1 cellular context compared by ENCODE assay signal in the genomic region with DNA sequence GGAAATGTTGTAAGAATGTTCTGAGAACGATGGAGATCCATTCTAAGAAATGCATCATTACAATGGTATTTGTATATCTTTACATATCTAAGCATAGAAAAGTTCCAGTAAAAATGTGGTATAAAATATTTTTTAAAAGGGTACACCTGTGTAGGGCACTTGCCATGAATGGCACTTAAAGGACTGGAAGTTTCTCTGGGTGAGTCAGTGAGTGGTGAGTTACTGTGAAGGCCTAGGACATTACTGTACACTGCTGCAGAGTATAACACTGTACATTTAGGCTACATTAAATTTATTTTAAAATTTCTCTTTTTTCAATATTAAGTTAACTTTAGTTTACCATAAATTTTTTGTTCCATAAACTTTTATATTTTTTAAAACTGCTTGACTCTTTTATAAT.
TF ChIP-seq lines count a peak whose summit lies in the region.

No MANE protein-coding gene starts in this region.

TF ChIP-seq in WTC11, 78 proteins besides CTCF, POLR2A, EP300 and RAD21 (continued from another document):
- TF ChIP-seq, protein P1, sequence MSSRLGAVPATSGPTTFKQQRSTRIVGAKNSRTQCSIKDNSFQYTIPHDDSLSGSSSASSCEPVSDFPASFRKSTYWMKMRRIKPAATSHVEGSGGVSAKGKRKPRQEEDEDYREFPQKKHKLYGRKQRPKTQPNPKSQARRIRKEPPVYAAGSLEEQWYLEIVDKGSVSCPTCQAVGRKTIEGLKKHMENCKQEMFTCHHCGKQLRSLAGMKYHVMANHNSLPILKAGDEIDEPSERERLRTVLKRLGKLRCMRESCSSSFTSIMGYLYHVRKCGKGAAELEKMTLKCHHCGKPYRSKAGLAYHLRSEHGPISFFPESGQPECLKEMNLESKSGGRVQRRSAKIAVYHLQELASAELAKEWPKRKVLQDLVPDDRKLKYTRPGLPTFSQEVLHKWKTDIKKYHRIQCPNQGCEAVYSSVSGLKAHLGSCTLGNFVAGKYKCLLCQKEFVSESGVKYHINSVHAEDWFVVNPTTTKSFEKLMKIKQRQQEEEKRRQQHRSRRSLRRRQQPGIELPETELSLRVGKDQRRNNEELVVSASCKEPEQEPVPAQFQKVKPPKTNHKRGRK (CRISPR knock-in tag; IDR thresholded peaks at IDR 0.05; ENCODE audit: borderline replicate concordance): no peak
- TF ChIP-seq MXD4 (CRISPR knock-in tag; IDR thresholded peaks at IDR 0.05; ENCODE audit: borderline replicate concordance) (no peak), FOXJ3 (CRISPR knock-in tag; IDR thresholded peaks at IDR 0.05; ENCODE audit: borderline replicate concordance) (no peak), FOXP1 (CRISPR knock-in tag; IDR thresholded peaks at IDR 0.05; ENCODE audit: borderline replicate concordance) (no peak), ZNF396 (CRISPR knock-in tag; IDR thresholded peaks at IDR 0.05; ENCODE audit: borderline replicate concordance) (no peak), RELA (CRISPR knock-in tag; IDR thresholded peaks at IDR 0.05; ENCODE audit: borderline replicate concordance) (no peak)
- TF ChIP-seq, protein P2, sequence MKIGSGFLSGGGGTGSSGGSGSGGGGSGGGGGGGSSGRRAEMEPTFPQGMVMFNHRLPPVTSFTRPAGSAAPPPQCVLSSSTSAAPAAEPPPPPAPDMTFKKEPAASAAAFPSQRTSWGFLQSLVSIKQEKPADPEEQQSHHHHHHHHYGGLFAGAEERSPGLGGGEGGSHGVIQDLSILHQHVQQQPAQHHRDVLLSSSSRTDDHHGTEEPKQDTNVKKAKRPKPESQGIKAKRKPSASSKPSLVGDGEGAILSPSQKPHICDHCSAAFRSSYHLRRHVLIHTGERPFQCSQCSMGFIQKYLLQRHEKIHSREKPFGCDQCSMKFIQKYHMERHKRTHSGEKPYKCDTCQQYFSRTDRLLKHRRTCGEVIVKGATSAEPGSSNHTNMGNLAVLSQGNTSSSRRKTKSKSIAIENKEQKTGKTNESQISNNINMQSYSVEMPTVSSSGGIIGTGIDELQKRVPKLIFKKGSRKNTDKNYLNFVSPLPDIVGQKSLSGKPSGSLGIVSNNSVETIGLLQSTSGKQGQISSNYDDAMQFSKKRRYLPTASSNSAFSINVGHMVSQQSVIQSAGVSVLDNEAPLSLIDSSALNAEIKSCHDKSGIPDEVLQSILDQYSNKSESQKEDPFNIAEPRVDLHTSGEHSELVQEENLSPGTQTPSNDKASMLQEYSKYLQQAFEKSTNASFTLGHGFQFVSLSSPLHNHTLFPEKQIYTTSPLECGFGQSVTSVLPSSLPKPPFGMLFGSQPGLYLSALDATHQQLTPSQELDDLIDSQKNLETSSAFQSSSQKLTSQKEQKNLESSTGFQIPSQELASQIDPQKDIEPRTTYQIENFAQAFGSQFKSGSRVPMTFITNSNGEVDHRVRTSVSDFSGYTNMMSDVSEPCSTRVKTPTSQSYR (CRISPR knock-in tag; IDR thresholded peaks at IDR 0.05): no peak
- TF ChIP-seq, protein P3, sequence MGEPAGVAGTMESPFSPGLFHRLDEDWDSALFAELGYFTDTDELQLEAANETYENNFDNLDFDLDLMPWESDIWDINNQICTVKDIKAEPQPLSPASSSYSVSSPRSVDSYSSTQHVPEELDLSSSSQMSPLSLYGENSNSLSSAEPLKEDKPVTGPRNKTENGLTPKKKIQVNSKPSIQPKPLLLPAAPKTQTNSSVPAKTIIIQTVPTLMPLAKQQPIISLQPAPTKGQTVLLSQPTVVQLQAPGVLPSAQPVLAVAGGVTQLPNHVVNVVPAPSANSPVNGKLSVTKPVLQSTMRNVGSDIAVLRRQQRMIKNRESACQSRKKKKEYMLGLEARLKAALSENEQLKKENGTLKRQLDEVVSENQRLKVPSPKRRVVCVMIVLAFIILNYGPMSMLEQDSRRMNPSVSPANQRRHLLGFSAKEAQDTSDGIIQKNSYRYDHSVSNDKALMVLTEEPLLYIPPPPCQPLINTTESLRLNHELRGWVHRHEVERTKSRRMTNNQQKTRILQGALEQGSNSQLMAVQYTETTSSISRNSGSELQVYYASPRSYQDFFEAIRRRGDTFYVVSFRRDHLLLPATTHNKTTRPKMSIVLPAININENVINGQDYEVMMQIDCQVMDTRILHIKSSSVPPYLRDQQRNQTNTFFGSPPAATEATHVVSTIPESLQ (CRISPR knock-in tag; IDR thresholded peaks at IDR 0.05): no peak
- TF ChIP-seq, protein P4, sequence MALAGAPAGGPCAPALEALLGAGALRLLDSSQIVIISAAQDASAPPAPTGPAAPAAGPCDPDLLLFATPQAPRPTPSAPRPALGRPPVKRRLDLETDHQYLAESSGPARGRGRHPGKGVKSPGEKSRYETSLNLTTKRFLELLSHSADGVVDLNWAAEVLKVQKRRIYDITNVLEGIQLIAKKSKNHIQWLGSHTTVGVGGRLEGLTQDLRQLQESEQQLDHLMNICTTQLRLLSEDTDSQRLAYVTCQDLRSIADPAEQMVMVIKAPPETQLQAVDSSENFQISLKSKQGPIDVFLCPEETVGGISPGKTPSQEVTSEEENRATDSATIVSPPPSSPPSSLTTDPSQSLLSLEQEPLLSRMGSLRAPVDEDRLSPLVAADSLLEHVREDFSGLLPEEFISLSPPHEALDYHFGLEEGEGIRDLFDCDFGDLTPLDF (CRISPR knock-in tag; IDR thresholded peaks at IDR 0.05): no peak
